Comparison of ENCODE assay signal across 8 cellular contexts in the genomic region with DNA sequence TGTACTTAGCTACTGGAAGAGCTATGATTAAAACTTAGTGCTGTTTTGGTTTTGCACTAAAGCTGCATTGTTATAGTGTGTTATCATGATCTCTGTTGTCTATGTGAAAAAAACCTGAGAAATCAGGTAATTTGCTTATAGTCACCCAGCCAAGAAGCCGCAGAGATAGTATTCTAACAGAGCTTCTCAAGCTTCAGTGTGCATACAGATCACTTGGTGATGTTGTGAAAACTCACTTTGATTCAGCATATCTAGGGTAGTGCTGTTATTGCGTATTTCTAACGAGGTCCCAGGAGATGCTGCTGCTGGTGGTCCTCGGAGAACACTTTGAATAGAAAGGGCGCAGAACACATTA.
DNase-seq lines count a peak whose midpoint lies in the region; ATAC-seq and TF ChIP-seq lines count a peak whose summit lies in the region.

No MANE protein-coding gene starts in this region.

- no peaks in the 10 kb centered on the region for H3F3A ChIP-seq in PC-9 (ENCODE audit: insufficient read depth, low read depth)

- no peak overlapping the region for H2AFZ ChIP-seq in PC-9

- H3K9me3 Mint-ChIP-seq in immature natural killer cell: no peaks in the 10 kb centered on the region

- no TSS peak for BruUV-seq in PC-9 (replicated peaks; lab: Mats Ljungman, UMichigan)

- peaks cover 0 to 2% (median 0%) of the 10 kb centered on the region in 3 donors for H3K27me3 Mint-ChIP-seq in immature natural killer cell (ENCODE audit: low read depth in 3 of 3)

- POLR2A ChIA-PET in PC-9 (lab: Charles Lee; ENCODE audit: unreplicated experiment): interaction anchor here (0.7 kb wide), 1 partner anchor 29 kb away, joined by 4 read pairs; no protein-coding TSS in a partner anchor

- H4K20me1 ChIP-seq in PC-9 (ENCODE audit: insufficient read depth): no peaks in the 10 kb centered on the region

- no peak for TF ChIP-seq RAD21 in liver (IDR thresholded peaks at IDR 0.05)

- H3K4me3 Mint-ChIP-seq in immature natural killer cell: no peak overlapping the region

- H3K4me2 ChIP-seq in PC-9: no peak overlapping the region

- H3K4me3 ChIP-seq in liver (ENCODE audit: low read depth in 1 of 3, low read length in 3 of 3): no peak overlapping the region
- no peak overlapping the region for H3K4me3 ChIP-seq in PC-9

- TF ChIP-seq CTCF in GM10266 (IDR thresholded peaks at IDR 0.05; ENCODE audit: control insufficient read depth, insufficient read depth, low read depth, missing control alignments) (no peak), liver (IDR thresholded peaks at IDR 0.05; ENCODE audit: low read depth, low read length, missing input control) (no peak), PC-9 (conservative IDR thresholded peaks at IDR 0.05) (no peak)

- H3K9me3 ChIP-seq in liver (ENCODE audit: control insufficient read depth in 4 of 4, low read length in 3 of 4) (no peaks in the 10 kb centered on the region), PC-9 (ENCODE audit: insufficient read depth, low read depth) (no peaks in the 10 kb centered on the region)

- H3K27ac ChIP-seq in liver (ENCODE audit: low read depth in 1 of 2, low read length in 2 of 2) (peak overlapping the region; percentile 28 to 46), PC-9 (no peak overlapping the region)

- DNase-seq in GM10266 (ENCODE audit: extremely low spot score) (peak; percentile 30), immature natural killer cell (no peak), PC-9 (no peak), T1000 (lab: John Stamatoyannopoulos, UW) (no peak), SHP77 treated with DMSO at 0.1 percent for 48 hours (lab: John Stamatoyannopoulos, UW) (no peak)

- CTCF ChIA-PET in PC-9 (lab: Charles Lee): no interaction called here

- intact Hi-C loops in PC-9 (cut with micrococcal nuclease; ENCODE audit: unreplicated experiment): loop anchor here (5.0 kb wide), 1 partner anchor 89 kb away; no protein-coding TSS in a partner anchor

- no peak overlapping the region for H3K27ac Mint-ChIP-seq in immature natural killer cell

- no peaks in the 10 kb centered on the region for H3K79me2 ChIP-seq in PC-9 (ENCODE audit: low read depth)

- no peaks in the 10 kb centered on the region for H3K36me3 Mint-ChIP-seq in immature natural killer cell

- peaks cover 11 to 27% of the 10 kb centered on the region in 2 donors for H3K4me1 Mint-ChIP-seq in immature natural killer cell

- no peaks in the 10 kb centered on the region for H3K36me3 ChIP-seq in liver (ENCODE audit: control insufficient read depth in 4 of 4, insufficient read depth in 3 of 4, low read depth in 1 of 4, low read length in 3 of 4)
- H3K36me3 ChIP-seq in PC-9 (ENCODE audit: low read depth): no peaks in the 10 kb centered on the region

- H3K4me1 ChIP-seq in liver (ENCODE audit: control insufficient read depth in 4 of 4, insufficient read depth in 4 of 4, low read length in 3 of 4): peaks cover 1 to 16% (median 8%) of the 10 kb centered on the region in 4 donors
- no peaks in the 10 kb centered on the region for H3K4me1 ChIP-seq in PC-9 (replicated peaks; ENCODE audit: insufficient read depth)

- H3K9me2 ChIP-seq in PC-9 (ENCODE audit: insufficient read depth): no peaks in the 10 kb centered on the region

- H3K27me3 ChIP-seq in liver (ENCODE audit: control insufficient read depth in 4 of 4, insufficient read depth in 4 of 4, low read length in 3 of 4): no peaks in the 10 kb centered on the region
- H3K27me3 ChIP-seq in PC-9 (ENCODE audit: insufficient read depth, low read depth): no peaks in the 10 kb centered on the region

- peak overlapping the region in 1 of 2 donors; percentile 81 for H3K9ac ChIP-seq in liver (ENCODE audit: low read depth in 1 of 2, low read length in 2 of 2)

- ATAC-seq in GM21390 (IDR thresholded peaks at IDR 0.05; ENCODE audit: unreplicated experiment) (peak; percentile 39), HG03575 (IDR thresholded peaks at IDR 0.05; ENCODE audit: extremely low read depth, insufficient number of reproducible peaks, low FRiP score, unreplicated experiment) (peak; percentile 55)

- WGBS in liver: 75% methylated on average over 5 of the region's 5 CpGs

TF ChIP-seq in liver, 16 proteins besides CTCF, POLR2A, EP300 and RAD21:
- TF ChIP-seq TAF1 (conservative IDR thresholded peaks at IDR 0.05) (no peak), SP1 (IDR thresholded peaks at IDR 0.05) (no peak), FOXA1 (IDR thresholded peaks at IDR 0.05) (no peak), FOXA2 (IDR thresholded peaks at IDR 0.05) (no peak), EGR1 (IDR thresholded peaks at IDR 0.05; ENCODE audit: low read depth in 2 of 2) (no peak), YY1 (IDR thresholded peaks at IDR 0.05) (no peak), JUND (IDR thresholded peaks at IDR 0.05) (no peak), HNF4A (conservative IDR thresholded peaks at IDR 0.05) (no peak), GABPA (IDR thresholded peaks at IDR 0.05 in 1 of 2, conservative IDR thresholded peaks at IDR 0.05 in 1 of 2) (no peak), HNF4G (IDR thresholded peaks at IDR 0.05) (no peak), NR2F2 (IDR thresholded peaks at IDR 0.05) (no peak), RXRA (IDR thresholded peaks at IDR 0.05) (no peak)
- TF ChIP-seq, protein P1, sequence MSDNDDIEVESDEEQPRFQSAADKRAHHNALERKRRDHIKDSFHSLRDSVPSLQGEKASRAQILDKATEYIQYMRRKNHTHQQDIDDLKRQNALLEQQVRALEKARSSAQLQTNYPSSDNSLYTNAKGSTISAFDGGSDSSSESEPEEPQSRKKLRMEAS (IDR thresholded peaks at IDR 0.05): no peak
- TF ChIP-seq, protein P2, sequence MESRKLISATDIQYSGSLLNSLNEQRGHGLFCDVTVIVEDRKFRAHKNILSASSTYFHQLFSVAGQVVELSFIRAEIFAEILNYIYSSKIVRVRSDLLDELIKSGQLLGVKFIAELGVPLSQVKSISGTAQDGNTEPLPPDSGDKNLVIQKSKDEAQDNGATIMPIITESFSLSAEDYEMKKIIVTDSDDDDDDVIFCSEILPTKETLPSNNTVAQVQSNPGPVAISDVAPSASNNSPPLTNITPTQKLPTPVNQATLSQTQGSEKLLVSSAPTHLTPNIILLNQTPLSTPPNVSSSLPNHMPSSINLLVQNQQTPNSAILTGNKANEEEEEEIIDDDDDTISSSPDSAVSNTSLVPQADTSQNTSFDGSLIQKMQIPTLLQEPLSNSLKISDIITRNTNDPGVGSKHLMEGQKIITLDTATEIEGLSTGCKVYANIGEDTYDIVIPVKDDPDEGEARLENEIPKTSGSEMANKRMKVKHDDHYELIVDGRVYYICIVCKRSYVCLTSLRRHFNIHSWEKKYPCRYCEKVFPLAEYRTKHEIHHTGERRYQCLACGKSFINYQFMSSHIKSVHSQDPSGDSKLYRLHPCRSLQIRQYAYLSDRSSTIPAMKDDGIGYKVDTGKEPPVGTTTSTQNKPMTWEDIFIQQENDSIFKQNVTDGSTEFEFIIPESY (IDR thresholded peaks at IDR 0.05): no peak
- TF ChIP-seq, protein P3, sequence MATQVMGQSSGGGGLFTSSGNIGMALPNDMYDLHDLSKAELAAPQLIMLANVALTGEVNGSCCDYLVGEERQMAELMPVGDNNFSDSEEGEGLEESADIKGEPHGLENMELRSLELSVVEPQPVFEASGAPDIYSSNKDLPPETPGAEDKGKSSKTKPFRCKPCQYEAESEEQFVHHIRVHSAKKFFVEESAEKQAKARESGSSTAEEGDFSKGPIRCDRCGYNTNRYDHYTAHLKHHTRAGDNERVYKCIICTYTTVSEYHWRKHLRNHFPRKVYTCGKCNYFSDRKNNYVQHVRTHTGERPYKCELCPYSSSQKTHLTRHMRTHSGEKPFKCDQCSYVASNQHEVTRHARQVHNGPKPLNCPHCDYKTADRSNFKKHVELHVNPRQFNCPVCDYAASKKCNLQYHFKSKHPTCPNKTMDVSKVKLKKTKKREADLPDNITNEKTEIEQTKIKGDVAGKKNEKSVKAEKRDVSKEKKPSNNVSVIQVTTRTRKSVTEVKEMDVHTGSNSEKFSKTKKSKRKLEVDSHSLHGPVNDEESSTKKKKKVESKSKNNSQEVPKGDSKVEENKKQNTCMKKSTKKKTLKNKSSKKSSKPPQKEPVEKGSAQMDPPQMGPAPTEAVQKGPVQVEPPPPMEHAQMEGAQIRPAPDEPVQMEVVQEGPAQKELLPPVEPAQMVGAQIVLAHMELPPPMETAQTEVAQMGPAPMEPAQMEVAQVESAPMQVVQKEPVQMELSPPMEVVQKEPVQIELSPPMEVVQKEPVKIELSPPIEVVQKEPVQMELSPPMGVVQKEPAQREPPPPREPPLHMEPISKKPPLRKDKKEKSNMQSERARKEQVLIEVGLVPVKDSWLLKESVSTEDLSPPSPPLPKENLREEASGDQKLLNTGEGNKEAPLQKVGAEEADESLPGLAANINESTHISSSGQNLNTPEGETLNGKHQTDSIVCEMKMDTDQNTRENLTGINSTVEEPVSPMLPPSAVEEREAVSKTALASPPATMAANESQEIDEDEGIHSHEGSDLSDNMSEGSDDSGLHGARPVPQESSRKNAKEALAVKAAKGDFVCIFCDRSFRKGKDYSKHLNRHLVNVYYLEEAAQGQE (IDR thresholded peaks at IDR 0.05): no peak
- TF ChIP-seq, protein P4, sequence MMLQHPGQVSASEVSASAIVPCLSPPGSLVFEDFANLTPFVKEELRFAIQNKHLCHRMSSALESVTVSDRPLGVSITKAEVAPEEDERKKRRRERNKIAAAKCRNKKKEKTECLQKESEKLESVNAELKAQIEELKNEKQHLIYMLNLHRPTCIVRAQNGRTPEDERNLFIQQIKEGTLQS (IDR thresholded peaks at IDR 0.05): no peak
